22 cellular contexts compared by ENCODE assay signal in genomic region chr3:66554178-66554577, GRCh38. TPM values are rescaled to one million over a fixed set of nuclear protein-coding genes. Genes with fewer than 3 reads are reported as not detected.
DNase-seq lines count a peak whose midpoint lies in the region; ATAC-seq, FAIRE-seq and TF ChIP-seq lines count a peak whose summit lies in the region.
"Had no signal": no experiment of that assay in that cellular context is flagged by ENCODE, and none has a peak within 500 bp of the region (broad histone marks: within the 10 kb centered on the region; RNA-seq: fewer than 3 reads in every experiment).

No MANE protein-coding gene starts in this region.

- H3K9me1 ChIP-seq in endothelial cell of umbilical vein (replicated peaks; ENCODE audit: control insufficient read depth, extremely low read depth, insufficient read depth, low read length) = no peaks in the 10 kb centered on the region

- TF ChIP-seq POLR2A in endothelial cell of umbilical vein (IDR thresholded peaks at IDR 0.05; ENCODE audit: low read depth, low read length) = no peak

- H3K36me3 Mint-ChIP-seq in endodermal cell (ENCODE audit: low read depth) = no peaks in the 10 kb centered on the region
- H3K36me3 Mint-ChIP-seq: activated naive CD4-positive, alpha-beta T cell treated with anti-CD3 and anti-CD28 coated beads, Interleukin-2, amount 50 U/mL, for 24 hours; CD8-positive, alpha-beta T cell had no signal

- no peak overlapping the region for H3K27ac Mint-ChIP-seq in endodermal cell
- H3K27ac Mint-ChIP-seq: CD8-positive, alpha-beta T cell; stimulated activated naive CD8-positive, alpha-beta T cell treated with anti-CD3 and anti-CD28 coated beads, Interleukin-15, Interleukin-2, amounts not matched to agents 100 ng/mL and 50 ng/mL, for 24 hours had no signal

- H3K9ac ChIP-seq in endothelial cell of umbilical vein (replicated peaks; ENCODE audit: extremely low read depth, insufficient read depth, low read length) = no peak overlapping the region
- H3K9ac ChIP-seq in SK-N-SH = no peak overlapping the region
- no peak overlapping the region for H3K9ac ChIP-seq in endodermal cell (ENCODE audit: extremely low read depth, low read length, poor library complexity, severe bottlenecking)
- H3K9ac ChIP-seq: parathyroid adenoma had no signal

- DNase-seq in EH (ENCODE audit: low read depth) = peak; percentile 60
- peak; percentile 19 for DNase-seq in OCI-LY7 (ENCODE audit: low spot score)
- peak; percentile 14 for DNase-seq in endothelial cell of umbilical vein (ENCODE audit: low read depth, low spot score)
- DNase-seq in non-pigmented ciliary epithelial cell (ENCODE audit: low read depth) = peak; percentile 10
- DNase-seq in SK-N-SH = no peak
- DNase-seq in GM13977 (ENCODE audit: low spot score) = no peak
- DNase-seq in endodermal cell = no peak
- DNase-seq: activated CD4-positive, CD25-positive, alpha-beta regulatory T cell treated with anti-CD3 and anti-CD28 coated beads, Interleukin-2, amount 50 U/mL, for 72 hours; CD8-positive, alpha-beta T cell; central memory CD4-positive, alpha-beta T cell; heart right ventricle; kidney; MG63; NCI-H2081 treated with DMSO at 0.1 percent for 48 hours; NCI-H774 had no signal

- H4K20me1 ChIP-seq in OCI-LY7 (ENCODE audit: insufficient read depth, low read length) = no peaks in the 10 kb centered on the region
- H4K20me1 ChIP-seq in endothelial cell of umbilical vein (replicated peaks; ENCODE audit: control insufficient read depth, extremely low read depth, insufficient read depth, low read length) = no peaks in the 10 kb centered on the region
- no peaks in the 10 kb centered on the region for H4K20me1 ChIP-seq in SK-N-SH (ENCODE audit: insufficient read depth)

- H3K27ac ChIP-seq in OCI-LY7 (ENCODE audit: low read depth, low read length, poor library complexity, severe bottlenecking) = no peak overlapping the region
- no peak overlapping the region for H3K27ac ChIP-seq in endothelial cell of umbilical vein (ENCODE audit: insufficient read depth, low read depth, low read length)
- no peak overlapping the region for H3K27ac ChIP-seq in SK-N-SH (ENCODE audit: low read depth in 2 of 2, low read length in 1 of 2)
- H3K27ac ChIP-seq in endodermal cell (ENCODE audit: low read depth, low read length) = no peak overlapping the region
- H3K27ac ChIP-seq: heart right ventricle, parathyroid adenoma, RWPE1, vagina had no signal

- no peak for TF ChIP-seq RAD21 in SK-N-SH (IDR thresholded peaks at IDR 0.05; ENCODE audit: low read length)

- H3K79me2 ChIP-seq in OCI-LY7 (ENCODE audit: insufficient read depth, low read depth, low read length) (no peaks in the 10 kb centered on the region), endothelial cell of umbilical vein (ENCODE audit: control insufficient read depth, insufficient read depth, low read length) (no peaks in the 10 kb centered on the region), SK-N-SH (ENCODE audit: insufficient read depth) (no peaks in the 10 kb centered on the region)
- H3K79me2 ChIP-seq: parathyroid adenoma had no signal

- peaks cover 0 to 5% of the 10 kb centered on the region in 2 experiments for H3K27me3 ChIP-seq in endothelial cell of umbilical vein (ENCODE audit: control insufficient read depth in 2 of 2, insufficient read depth in 2 of 2, low read length in 2 of 2)
- no peaks in the 10 kb centered on the region for H3K27me3 ChIP-seq in SK-N-SH (ENCODE audit: insufficient read depth)
- no peaks in the 10 kb centered on the region for H3K27me3 ChIP-seq in endodermal cell (ENCODE audit: control insufficient read depth, insufficient read depth, low read length, poor library complexity, severe bottlenecking)
- H3K27me3 ChIP-seq: heart right ventricle, MG63, vagina had no signal

- H3K27me3 Mint-ChIP-seq in endodermal cell (ENCODE audit: insufficient read depth) = no peaks in the 10 kb centered on the region
- H3K27me3 Mint-ChIP-seq: activated naive CD4-positive, alpha-beta T cell treated with anti-CD3 and anti-CD28 coated beads, Interleukin-2, amount 50 U/mL, for 24 hours had no signal

- peaks cover 19% of the 10 kb centered on the region for H3K4me1 Mint-ChIP-seq in endodermal cell
- H3K4me1 Mint-ChIP-seq: activated naive CD4-positive, alpha-beta T cell treated with anti-CD3 and anti-CD28 coated beads, Interleukin-2, amount 50 U/mL, for 24 hours had no signal

- intact Hi-C loops in OCI-LY7 (cut with micrococcal nuclease; ENCODE audit: unreplicated experiment) = no loop called here
- intact Hi-C loops in endothelial cell of umbilical vein (cut with micrococcal nuclease) = no loop called here

- H3K9me2 ChIP-seq in OCI-LY7 (ENCODE audit: insufficient read depth, low read length) (no peaks in the 10 kb centered on the region), SK-N-SH (no peaks in the 10 kb centered on the region)

- H3K4me3 ChIP-seq in OCI-LY7 (ENCODE audit: low read depth, low read length, poor library complexity, severe bottlenecking) = peak overlapping the region; percentile 2
- H3K4me3 ChIP-seq in endothelial cell of umbilical vein (replicated peaks in 1 of 3; ENCODE audit: insufficient read depth in 1 of 3, low read depth in 1 of 3, low read length in 3 of 3) = no peak overlapping the region
- no peak overlapping the region for H3K4me3 ChIP-seq in SK-N-SH (ENCODE audit: low read depth in 2 of 2, low read length in 1 of 2)
- no peak overlapping the region for H3K4me3 ChIP-seq in endodermal cell (ENCODE audit: low read length)
- H3K4me3 ChIP-seq: heart right ventricle, MG63, vagina had no signal

- dilution Hi-C loops in endothelial cell of umbilical vein (cut with MboI; ENCODE audit: extremely low pct_ligation_motif_present, low sequenced_read_pairs) = no loop called here

- 84% methylated on average over 1 of the region's 1 CpG for WGBS in SK-N-SH (ENCODE audit: low lambda C conversion rate)
- WGBS in endodermal cell (ENCODE audit: insufficient coverage in 1 of 2, insufficient read length in 1 of 2), 2 experiments = 100% methylated on average over 1 of the region's 1 CpG; no CpG with 5 or more reads in 1 of the 2 experiments

- BruUV-seq in OCI-LY7 (replicated peaks; lab: Mats Ljungman, UMichigan) (no TSS peak), endothelial cell of umbilical vein (replicated peaks; lab: Mats Ljungman, UMichigan) (no TSS peak)

- H2AFZ ChIP-seq in OCI-LY7 (ENCODE audit: low read length) = peak overlapping the region; percentile 57
- no peak overlapping the region for H2AFZ ChIP-seq in endothelial cell of umbilical vein (ENCODE audit: low read depth, low read length)
- no peak overlapping the region for H2AFZ ChIP-seq in SK-N-SH (ENCODE audit: low read depth)
- H2AFZ ChIP-seq: parathyroid adenoma had no signal

- TF ChIP-seq CTCF in OCI-LY7 (conservative IDR thresholded peaks at IDR 0.05; ENCODE audit: low read length) (no peak), endothelial cell of umbilical vein (IDR thresholded peaks at IDR 0.05; ENCODE audit: extremely low read depth in 1 of 2, insufficient read depth in 1 of 2, low read depth in 1 of 2, low read length in 2 of 2) (no peak), SK-N-SH (IDR thresholded peaks at IDR 0.05) (no peak), GM13977 (IDR thresholded peaks at IDR 0.05; ENCODE audit: extremely low read depth, insufficient read depth, missing control alignments) (no peak), endodermal cell (conservative IDR thresholded peaks at IDR 0.05) (no peak)

- in situ Hi-C loops in GM13977 (cut with MboI; ENCODE audit: low pct_unique_long_range_greater_than_20kb, low sequenced_read_pairs, unreplicated experiment) = no loop called here

- FAIRE-seq in endothelial cell of umbilical vein (lab: Jason Lieb, UNC) = peak; percentile 64
- FAIRE-seq: G401.6, kidney had no signal

- H3K4me1 ChIP-seq in OCI-LY7 (ENCODE audit: insufficient read depth, low read length, poor library complexity, severe bottlenecking) = peaks cover 29% of the 10 kb centered on the region
- H3K4me1 ChIP-seq in endothelial cell of umbilical vein (ENCODE audit: control insufficient read depth, extremely low read depth, insufficient read depth, low read length) = peaks cover 6% of the 10 kb centered on the region
- H3K4me1 ChIP-seq in SK-N-SH (ENCODE audit: control insufficient read depth in 1 of 2, insufficient read depth in 2 of 2, low read depth in 1 of 2, low read length in 1 of 2) = no peaks in the 10 kb centered on the region
- peaks cover 6% of the 10 kb centered on the region for H3K4me1 ChIP-seq in endodermal cell (ENCODE audit: control insufficient read depth, insufficient read depth, low read length)
- H3K4me1 ChIP-seq: heart right ventricle, parathyroid adenoma, vagina had no signal

- no peak overlapping the region for H3K4me3 Mint-ChIP-seq in endodermal cell
- H3K4me3 Mint-ChIP-seq: activated naive CD4-positive, alpha-beta T cell treated with anti-CD3 and anti-CD28 coated beads, Interleukin-2, amount 50 U/mL, for 24 hours; CD8-positive, alpha-beta T cell; stimulated activated naive CD8-positive, alpha-beta T cell treated with anti-CD3 and anti-CD28 coated beads, Interleukin-15, Interleukin-2, amounts not matched to agents 100 ng/mL and 50 ng/mL, for 24 hours had no signal

- peaks cover 6% of the 10 kb centered on the region; the same call in 1 of the 2 replicates for H3K9me3 ChIP-seq in OCI-LY7 (ENCODE audit: low read length)
- no peaks in the 10 kb centered on the region for H3K9me3 ChIP-seq in endothelial cell of umbilical vein (replicated peaks; ENCODE audit: control insufficient read depth, insufficient read depth, low read length)
- no peaks in the 10 kb centered on the region for H3K9me3 ChIP-seq in SK-N-SH
- H3K9me3 ChIP-seq in endodermal cell (ENCODE audit: control insufficient read depth, low read length) = no peaks in the 10 kb centered on the region
- H3K9me3 ChIP-seq: heart right ventricle, MG63, vagina had no signal

- peaks cover 13% of the 10 kb centered on the region for H3K9me3 Mint-ChIP-seq in endodermal cell
- H3K9me3 Mint-ChIP-seq: activated naive CD4-positive, alpha-beta T cell treated with anti-CD3 and anti-CD28 coated beads, Interleukin-2, amount 50 U/mL, for 24 hours; stimulated activated naive CD8-positive, alpha-beta T cell treated with anti-CD3 and anti-CD28 coated beads, Interleukin-15, Interleukin-2, amounts not matched to agents 100 ng/mL and 50 ng/mL, for 24 hours had no signal

- no peaks in the 10 kb centered on the region for H3K36me3 ChIP-seq in OCI-LY7 (ENCODE audit: insufficient read depth, low read length)
- no peaks in the 10 kb centered on the region for H3K36me3 ChIP-seq in endothelial cell of umbilical vein (ENCODE audit: control insufficient read depth in 2 of 2, extremely low read depth in 1 of 2, insufficient read depth in 2 of 2, low read length in 2 of 2)
- no peaks in the 10 kb centered on the region for H3K36me3 ChIP-seq in SK-N-SH (replicated peaks in 1 of 2; ENCODE audit: control insufficient read depth in 1 of 2, insufficient read depth in 2 of 2, low read length in 1 of 2)
- no peaks in the 10 kb centered on the region for H3K36me3 ChIP-seq in endodermal cell (ENCODE audit: control insufficient read depth, insufficient read depth, low read length)
- H3K36me3 ChIP-seq: heart right ventricle, MG63, vagina had no signal

- no peaks in the 10 kb centered on the region for H3F3A ChIP-seq in SK-N-SH (replicated peaks; ENCODE audit: insufficient read depth)

- H3K4me2 ChIP-seq in OCI-LY7 (ENCODE audit: low read length) (peak overlapping the region; percentile 54), endothelial cell of umbilical vein (ENCODE audit: insufficient read depth, low read length) (no peak overlapping the region), SK-N-SH (no peak overlapping the region)

- no peak for ATAC-seq in GM18909 (IDR thresholded peaks at IDR 0.05; ENCODE audit: poor library complexity, unreplicated experiment)
- ATAC-seq: CD8-positive, alpha-beta T cell; heart right ventricle had no signal

- no peak for TF ChIP-seq EP300 in SK-N-SH (IDR thresholded peaks at IDR 0.05; ENCODE audit: borderline replicate concordance in 1 of 2, low read depth in 1 of 2, low read length in 1 of 2)

- POLR2A ChIA-PET in OCI-LY7 (lab: Charles Lee) (interaction anchor here (0.9 to 1.3 kb wide), 3 partner anchors 28 to 74 kb away, joined by 3 to 4 read pairs (median 4); no protein-coding TSS in a partner anchor), endothelial cell of umbilical vein (lab: Charles Lee) (no interaction called here), SK-N-SH (lab: Yijun Ruan, JAX) (no interaction called here)

- CTCF ChIA-PET in OCI-LY7 (lab: Charles Lee; ENCODE audit: unreplicated experiment) = no interaction called here
- CTCF ChIA-PET in endothelial cell of umbilical vein (lab: Charles Lee) = interaction anchor here (1.1 kb wide), 1 partner anchor 25 kb away, joined by 3 read pairs; no protein-coding TSS in a partner anchor
- CTCF ChIA-PET in SK-N-SH (lab: Yijun Ruan, JAX) = no interaction called here

RNA-seq across cellular contexts. Expression of gene LRIG1, which starts 53.4 kb away (rescaled TPM):
- total RNA-seq in OCI-LY7 (2014; rRNA removed; shearing (Covaris generic)) = 74.5 and 115 TPM in 2 replicates
- total RNA-seq in OCI-LY7 (2022) = 84.2 and 113 TPM in 2 replicates
- 42.0 and 52.2 TPM in 2 replicates for total RNA-seq in endothelial cell of umbilical vein
- polyA plus RNA-seq in endothelial cell of umbilical vein = 42.9 and 50.3 TPM in 2 replicates
- polyA plus RNA-seq in endothelial cell of umbilical vein (2011; cell fraction: cytosol; rRNA removed) = 39.7 and 42.1 TPM in 2 replicates
- polyA plus RNA-seq in endothelial cell of umbilical vein (2011; cell fraction: nucleus; rRNA removed) = 95.9 and 117 TPM in 2 replicates
- 27.0 and 38.8 TPM in 2 replicates for polyA plus RNA-seq in endothelial cell of umbilical vein (2012)
- 133 and 193 TPM in 2 replicates for polyA minus RNA-seq in endothelial cell of umbilical vein
- 1.8 TPM for polyA minus RNA-seq in endothelial cell of umbilical vein (2011; cell fraction: cytosol; rRNA and poly(A)+ RNA removed)
- polyA minus RNA-seq in endothelial cell of umbilical vein (2011; cell fraction: nucleus; rRNA and poly(A)+ RNA removed) = 67.0 and 113 TPM in 2 replicates
- 1.5 and 1.7 TPM in 2 replicates for polyA plus RNA-seq in SK-N-SH (2012; rRNA removed)
- polyA plus RNA-seq in SK-N-SH (2012; cell fraction: cytosol; rRNA removed) = 1.5 and 1.9 TPM in 2 replicates
- 2.5 and 2.9 TPM in 2 replicates for polyA plus RNA-seq in SK-N-SH (2012; cell fraction: nucleus; rRNA removed)
- total RNA-seq in endodermal cell = 10 to 100 TPM; 37.5 to 42.3 TPM
- polyA plus RNA-seq in endodermal cell (2013, experiment 1 of 2) = 119 TPM
- 96.5 TPM for polyA plus RNA-seq in endodermal cell (2013, experiment 2 of 2)

Comparison
In these comparisons a context has a peak if more than half of its experiments do, and no peak if none do; other contexts are left out.
1. DNase-seq: peak in EH (single experiment), OCI-LY7 (single experiment), endothelial cell of umbilical vein (single experiment) and non-pigmented ciliary epithelial cell (single experiment); none in SK-N-SH (single experiment), GM13977 (single experiment) and endodermal cell (single experiment).